In genomic region chr11:72079776-72080325, GRCh38 we compare ENCODE assay signal across 1 cellular context.
TF ChIP-seq lines count a peak whose summit lies in the region.

No MANE protein-coding gene starts in this region.

TF ChIP-seq in GM12878, 131 proteins besides CTCF, POLR2A, EP300 and RAD21:
- TF ChIP-seq NFXL1 (IDR thresholded peaks at IDR 0.05; ENCODE audit: borderline replicate concordance), result no peak
- no peak for TF ChIP-seq FOXM1 (IDR thresholded peaks at IDR 0.05; ENCODE audit: low read depth, low read length)
- TF ChIP-seq PAX5 (IDR thresholded peaks at IDR 0.05; ENCODE audit: borderline replicate concordance, low read depth, low read length), result no peak
- TF ChIP-seq CREB1 (IDR thresholded peaks at IDR 0.05; ENCODE audit: low read depth), result no peak
- TF ChIP-seq KDM1A (IDR thresholded peaks at IDR 0.05; ENCODE audit: borderline replicate concordance), result no peak
- TF ChIP-seq ASH2L (IDR thresholded peaks at IDR 0.05; ENCODE audit: borderline replicate concordance, low read depth), result no peak
- no peak for TF ChIP-seq MTA3 (IDR thresholded peaks at IDR 0.05; ENCODE audit: borderline replicate concordance, low read length)
- TF ChIP-seq ZNF274 (IDR thresholded peaks at IDR 0.05; ENCODE audit: insufficient read depth, insufficient read length), result no peak
